ENCODE assay signal across 14 cellular contexts in the genomic region with DNA sequence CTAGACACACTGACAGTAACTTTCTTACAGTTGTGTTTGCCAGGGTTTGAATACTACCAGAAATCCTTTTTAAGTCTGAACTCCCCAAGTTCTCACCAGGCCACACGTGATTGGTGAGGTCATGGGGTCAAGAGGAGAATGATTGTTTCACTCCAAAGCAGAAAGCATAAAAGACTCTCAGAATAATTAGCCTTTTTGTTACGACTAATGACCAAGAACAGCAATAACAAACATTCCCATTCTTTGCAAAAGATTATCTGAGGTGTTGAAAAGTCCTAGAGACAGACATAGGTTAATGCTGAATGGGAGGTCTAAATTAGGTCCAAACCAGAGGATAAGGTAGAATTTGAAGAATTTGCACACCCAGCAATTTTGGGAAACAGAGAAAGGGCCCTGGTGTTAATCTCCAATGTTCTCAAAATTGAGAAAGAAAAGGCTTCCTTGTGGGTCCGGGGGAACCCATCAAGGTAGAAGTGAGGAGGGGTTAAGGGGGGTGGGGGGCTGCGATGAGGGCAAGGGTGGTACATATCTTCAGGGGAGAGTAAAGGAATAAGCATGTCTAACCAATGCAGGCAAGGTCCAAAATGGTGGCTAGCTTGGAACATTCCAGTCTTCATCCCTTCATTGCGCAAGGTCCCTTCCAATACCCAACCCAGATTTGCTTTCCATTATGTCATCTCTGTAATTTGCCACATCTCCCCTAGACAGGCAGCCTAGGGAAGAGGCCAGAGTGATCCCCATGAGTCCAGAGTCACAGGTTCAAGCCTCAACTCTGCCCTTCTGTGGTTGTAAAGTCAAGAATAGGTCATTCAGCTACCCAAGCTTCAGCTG.
"Had no signal": no experiment of that assay in that cellular context is flagged by ENCODE, and none has a peak within 500 bp of the region (broad histone marks: within the 10 kb centered on the region; RNA-seq: fewer than 3 reads in every experiment).

No MANE protein-coding gene starts in this region.

- DNase-seq: effector CD4-positive, alpha-beta T cell; endodermal cell; gastrocnemius medialis; heart right ventricle; kidney glomerular epithelial cell; mesendoderm; naive B cell; psoas muscle; sigmoid colon; small intestine; stimulated activated CD4-positive, alpha-beta T cell treated with anti-CD3 and anti-CD28 coated beads, Interleukin-12 subunit alpha, Interleukin-12 subunit beta, amount 100 ng/mL, for 4 hours; stimulated activated naive CD4-positive, alpha-beta T cell; stomach; substantia nigra had no signal
